22 cellular contexts compared by ENCODE assay signal in the genomic region with DNA sequence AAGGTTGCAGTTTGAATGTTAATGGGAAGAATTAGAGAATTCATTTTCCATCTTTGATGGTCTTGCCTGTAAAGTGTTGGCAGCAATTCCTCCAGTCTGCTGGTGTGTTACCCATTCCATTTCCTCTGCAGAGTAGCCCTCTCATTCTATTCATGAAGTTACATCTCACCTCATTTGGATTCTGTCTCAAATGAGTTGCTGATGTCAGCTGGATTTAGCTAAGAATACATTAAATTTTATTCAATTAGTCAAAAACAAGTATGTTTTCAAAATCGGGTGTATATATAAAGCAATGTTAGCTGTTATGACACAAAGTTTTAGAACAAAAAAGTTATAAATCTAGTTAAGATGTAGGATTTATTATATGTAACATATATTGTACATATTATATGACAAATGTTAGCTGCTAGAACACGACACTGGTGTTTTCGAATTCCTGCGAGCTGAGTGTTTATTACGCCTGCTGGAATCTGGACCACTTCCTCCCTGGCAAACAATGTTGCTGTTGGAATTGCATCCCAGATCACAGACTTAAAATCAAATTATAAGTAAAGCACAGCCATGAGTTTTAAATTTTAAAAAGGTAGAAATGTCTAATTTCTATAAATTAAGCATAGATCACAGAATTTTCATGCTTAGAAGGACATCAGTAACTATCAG.
"Had no signal": no experiment of that assay in that cellular context is flagged by ENCODE, and none has a peak within 500 bp of the region (broad histone marks: within the 10 kb centered on the region; RNA-seq: fewer than 3 reads in every experiment).

No MANE protein-coding gene starts in this region.

- H3K4me1 ChIP-seq: foreskin keratinocyte, sigmoid colon, spleen, testis, vagina had no signal

- H3K27me3 ChIP-seq: foreskin keratinocyte, sigmoid colon, spleen, testis, vagina had no signal

- H3K9me3 ChIP-seq: testis, vagina had no signal

- H3K4me3 ChIP-seq: lung, sigmoid colon, spleen, testis, vagina had no signal

- H3K4me1 Mint-ChIP-seq: activated naive CD4-positive, alpha-beta T cell treated with anti-CD3 and anti-CD28 coated beads, Interleukin-2, amount 10 ng/mL, durations not matched to agents 7 days and 5 days; naive B cell; neural crest cell; T-helper 17 cell had no signal

- H3K9me3 Mint-ChIP-seq: activated T-cell treated with anti-CD3 and anti-CD28 coated beads, Interleukin-2, amount 50 U/mL, for 72 hours had no signal

- H3K27me3 Mint-ChIP-seq: activated naive CD4-positive, alpha-beta T cell treated with anti-CD3 and anti-CD28 coated beads, Interleukin-2, amount 10 ng/mL, durations not matched to agents 7 days and 5 days; naive B cell; T-helper 17 cell had no signal

- ATAC-seq: activated T-cell treated with anti-CD3 and anti-CD28 coated beads, Interleukin-2, amount 50 U/mL, for 72 hours; foreskin keratinocyte; left lobe of liver; T-helper 17 cell had no signal

- H3K27ac Mint-ChIP-seq: activated naive CD4-positive, alpha-beta T cell treated with anti-CD3 and anti-CD28 coated beads, Interleukin-2, amount 10 ng/mL, durations not matched to agents 7 days and 5 days; activated T-cell treated with anti-CD3 and anti-CD28 coated beads, Interleukin-2, amount 50 U/mL, for 72 hours; T-helper 17 cell had no signal

- H3K36me3 Mint-ChIP-seq: activated naive CD4-positive, alpha-beta T cell treated with anti-CD3 and anti-CD28 coated beads, Interleukin-2, amount 10 ng/mL, durations not matched to agents 7 days and 5 days; naive B cell had no signal

- H3K4me3 Mint-ChIP-seq: activated naive CD4-positive, alpha-beta T cell treated with anti-CD3 and anti-CD28 coated beads, Interleukin-2, amount 10 ng/mL, durations not matched to agents 7 days and 5 days; activated T-cell treated with anti-CD3 and anti-CD28 coated beads, Interleukin-2, amount 50 U/mL, for 72 hours; naive B cell; neural crest cell; T-helper 17 cell had no signal

- DNase-seq: activated CD4-positive, alpha-beta T cell treated with anti-CD3 and anti-CD28 coated beads for 4 hours; activated CD4-positive, alpha-beta T cell treated with anti-CD3 and anti-CD28 coated beads, Interleukin-2, amount 50 U/mL, for 48 hours; activated CD4-positive, CD25-positive, alpha-beta regulatory T cell; activated effector memory CD4-positive, alpha-beta T cell treated with Interleukin-2 at 50 U/mL for 16 hours; activated naive CD4-positive, alpha-beta T cell treated with anti-CD3 and anti-CD28 coated beads, Interleukin-2, amount 10 ng/mL, durations not matched to agents 7 days and 5 days; activated T-cell treated with anti-CD3 and anti-CD28 coated beads, Interleukin-2, amount 50 U/mL, for 72 hours; central memory CD4-positive, alpha-beta T cell; effector memory CD4-positive, alpha-beta T cell; foreskin keratinocyte; kidney; naive B cell; sigmoid colon; spleen; stimulated activated CD4-positive, alpha-beta T cell treated with anti-CD3 and anti-CD28 coated beads, Interleukin-4, amount 100 ng/mL, for 1 hour; stimulated activated naive CD4-positive, alpha-beta T cell; T-helper 17 cell; testis; trophoblast cell had no signal

- H3K36me3 ChIP-seq: sigmoid colon, spleen, vagina had no signal

- H3K27ac ChIP-seq: foreskin keratinocyte, sigmoid colon, spleen, testis, vagina had no signal
